Comparison of ENCODE assay signal across 17 cellular contexts in the genomic region with DNA sequence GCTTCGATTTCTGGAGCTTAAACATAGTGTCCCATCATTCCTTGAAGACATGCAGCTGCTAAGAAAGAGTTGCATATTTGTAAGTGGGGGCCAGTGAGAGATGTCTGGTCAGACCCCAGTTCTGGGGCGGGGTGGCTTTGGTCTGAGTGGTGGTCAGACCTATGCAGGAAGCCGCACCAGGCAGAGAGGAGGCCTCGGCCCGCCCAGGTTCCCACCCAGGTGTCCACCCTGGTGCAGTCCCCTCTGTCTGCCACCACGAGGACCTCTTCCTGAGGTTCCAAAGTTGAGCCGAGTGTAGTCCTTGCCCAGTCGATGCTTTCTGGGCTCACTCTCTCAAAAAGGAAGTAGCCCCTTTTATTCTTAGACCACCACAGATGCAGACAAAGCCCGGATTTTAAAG.
A peak's percentile ranks its signal among the peaks of the same experiment; 100 is the strongest.
DNase-seq lines count a peak whose midpoint lies in the region; ATAC-seq and TF ChIP-seq lines count a peak whose summit lies in the region.
"Had no signal": no experiment of that assay in that cellular context is flagged by ENCODE, and none has a peak within 500 bp of the region (broad histone marks: within the 10 kb centered on the region; RNA-seq: fewer than 3 reads in every experiment).

No MANE protein-coding gene starts in this region.

- no peaks in the 10 kb centered on the region for H3K36me3 ChIP-seq in heart right ventricle
- no peaks in the 10 kb centered on the region for H3K36me3 ChIP-seq in RWPE2 (ENCODE audit: low read depth)
- H3K36me3 ChIP-seq: HAP-1 had no signal

- peak overlapping the region in 7 of 10 donors; percentile 16 to 77 (median 58) for H3K27ac ChIP-seq in heart right ventricle
- peak overlapping the region; percentile 46 for H3K27ac ChIP-seq in RWPE2 (ENCODE audit: poor library complexity, severe bottlenecking)
- peak overlapping the region; percentile 64 for H3K27ac ChIP-seq in epithelial cell of prostate

- 78 to 89% methylated on average over 9 of the region's 9 CpGs for WGBS in heart right ventricle, 2 donors

- ATAC-seq in heart right ventricle (no peak), Right ventricle myocardium inferior (no peak), RWPE2 (ENCODE audit: low read depth) (no peak), GM18907 (IDR thresholded peaks at IDR 0.05; ENCODE audit: unreplicated experiment) (no peak), HG02852 (IDR thresholded peaks at IDR 0.05; ENCODE audit: unreplicated experiment) (no peak)

- TF ChIP-seq CTCF in heart right ventricle (IDR thresholded peaks at IDR 0.05) = no peak
- TF ChIP-seq CTCF in RWPE2 (IDR thresholded peaks at IDR 0.05; ENCODE audit: poor library complexity, severe bottlenecking) = no peak

- intact Hi-C loops in heart right ventricle (cut with DNase I) = no loop called here
- intact Hi-C loops in Right ventricle myocardium inferior (cut with DNase I) = no loop called here
- intact Hi-C loops in posterior vena cava (cut with DNase I) = no loop called here

- H3K9me3 ChIP-seq in heart right ventricle (no peaks in the 10 kb centered on the region), RWPE2 (ENCODE audit: severe bottlenecking) (no peaks in the 10 kb centered on the region)
- H3K9me3 ChIP-seq: HAP-1 had no signal

- DNase-seq in heart right ventricle (no peak), Right ventricle myocardium inferior (ENCODE audit: missing footprints) (no peak), RWPE2 (ENCODE audit: low spot score) (no peak), epithelial cell of prostate (ENCODE audit: low read depth, low spot score) (no peak), posterior vena cava (ENCODE audit: low spot score) (peak; percentile 53), Kasumi-1 (lab: John Stamatoyannopoulos, UW) (no peak)
- DNase-seq: C1 segment of cervical spinal cord; CD4-positive, alpha-beta memory T cell; COR-L47; DMS53; DMS79 treated with DMSO at 0.1 percent for 48 hours; GF-D8; GOT3; HFFc6 had no signal

- H3K4me1 ChIP-seq in heart right ventricle = peaks cover 0 to 28% (median 3%) of the 10 kb centered on the region in 9 donors
- peaks cover 25% of the 10 kb centered on the region for H3K4me1 ChIP-seq in RWPE2 (ENCODE audit: insufficient read depth, poor library complexity, severe bottlenecking)
- H3K4me1 ChIP-seq: HAP-1 had no signal

- no peaks in the 10 kb centered on the region for H3K27me3 ChIP-seq in heart right ventricle
- no peaks in the 10 kb centered on the region for H3K27me3 ChIP-seq in RWPE2 (ENCODE audit: insufficient read depth, poor library complexity, severe bottlenecking)

- H3K4me3 ChIP-seq in heart right ventricle (no peak overlapping the region), RWPE2 (ENCODE audit: severe bottlenecking) (no peak overlapping the region)
- H3K4me3 ChIP-seq: HAP-1 had no signal
